ENCODE assay signal across 1 cellular context in genomic region chr17:82332669-82333278, GRCh38.
TF ChIP-seq lines count a peak whose summit lies in the region.

No MANE protein-coding gene starts in this region.

TF ChIP-seq in K562, 482 proteins besides CTCF, POLR2A, EP300 and RAD21 (continued from another document and continues in another):
- TF ChIP-seq C11orf30 (IDR thresholded peaks at IDR 0.05; ENCODE audit: low read depth) (peak; percentile 98), ZNF592 (IDR thresholded peaks at IDR 0.05) (peak; percentile 53), CBX3 (IDR thresholded peaks at IDR 0.05; ENCODE audit: borderline replicate concordance in 1 of 2, low read length in 2 of 2) (no peak), MCM7 (IDR thresholded peaks at IDR 0.05) (no peak), SMAD1 (IDR thresholded peaks at IDR 0.05; ENCODE audit: low read depth, low read length, partially characterized antibody) (no peak), NR2C1 (IDR thresholded peaks at IDR 0.05) (no peak), NR2C1 (tag; IDR thresholded peaks at IDR 0.05) (no peak), ZNF695 (CRISPR knock-in tag; IDR thresholded peaks at IDR 0.05) (no peak), ZNF3 (CRISPR knock-in tag; IDR thresholded peaks at IDR 0.05) (no peak), NR3C1 (CRISPR knock-in tag; IDR thresholded peaks at IDR 0.05) (peak; percentile 23; the same call in 1 of the 2 replicates), ZNF780A (CRISPR knock-in tag; IDR thresholded peaks at IDR 0.05) (no peak), ZNF449 (CRISPR knock-in tag; IDR thresholded peaks at IDR 0.05) (no peak), MYC (IDR thresholded peaks at IDR 0.05; ENCODE audit: low read depth, low read length) (no peak), MYC (CRISPR knock-in tag; IDR thresholded peaks at IDR 0.05; ENCODE audit: borderline replicate concordance, low read depth) (no peak), ZZZ3 (IDR thresholded peaks at IDR 0.05) (no peak), DDX20 (tag; IDR thresholded peaks at IDR 0.05; ENCODE audit: low read depth) (no peak), ZBTB2 (IDR thresholded peaks at IDR 0.05) (no peak), ZNF830 (CRISPR knock-in tag; IDR thresholded peaks at IDR 0.05) (no peak), SMAD4 (CRISPR knock-in tag; conservative IDR thresholded peaks at IDR 0.05) (no peak), THRAP3 (IDR thresholded peaks at IDR 0.05; ENCODE audit: borderline replicate concordance) (no peak), PATZ1 (CRISPR knock-in tag; IDR thresholded peaks at IDR 0.05; ENCODE audit: borderline replicate concordance) (no peak), ARID4B (CRISPR knock-in tag; IDR thresholded peaks at IDR 0.05) (peak; percentile 7; the same call in 1 of the 2 replicates), THRA (IDR thresholded peaks at IDR 0.05) (no peak), ZFX (CRISPR knock-in tag; IDR thresholded peaks at IDR 0.05) (peak; percentile 72), SIX5 (IDR thresholded peaks at IDR 0.05; ENCODE audit: borderline replicate concordance in 1 of 2, insufficient read depth in 1 of 2, low read depth in 1 of 2, low read length in 2 of 2) (no peak), MNT (conservative IDR thresholded peaks at IDR 0.05) (no peak), MBD2 (IDR thresholded peaks at IDR 0.05; ENCODE audit: borderline replicate concordance, low read depth) (no peak), DIDO1 (tag; IDR thresholded peaks at IDR 0.05; ENCODE audit: low read depth) (no peak), MEIS2 (IDR thresholded peaks at IDR 0.05; ENCODE audit: partially characterized antibody) (no peak), RBM14 (IDR thresholded peaks at IDR 0.05; ENCODE audit: borderline replicate concordance, insufficient read depth, low read depth, low read length) (no peak), ID3 (CRISPR knock-in tag; IDR thresholded peaks at IDR 0.05) (no peak), ID3 (tag; IDR thresholded peaks at IDR 0.05) (no peak), ZNF57 (CRISPR knock-in tag; IDR thresholded peaks at IDR 0.05) (no peak), MEF2A (IDR thresholded peaks at IDR 0.05; ENCODE audit: control insufficient read depth, low read depth, low read length) (no peak), FUS (optimal IDR thresholded peaks at IDR 0.05; ENCODE audit: low read depth, low read length) (no peak), TBP (optimal IDR thresholded peaks at IDR 0.05; ENCODE audit: low read depth, low read length) (no peak), ATF4 (CRISPR knock-in tag; IDR thresholded peaks at IDR 0.05) (no peak), MXD1 (CRISPR knock-in tag; IDR thresholded peaks at IDR 0.05; ENCODE audit: borderline replicate concordance, poor library complexity, severe bottlenecking) (no peak), DEAF1 (CRISPR knock-in tag; IDR thresholded peaks at IDR 0.05) (no peak), U2AF2 (optimal IDR thresholded peaks at IDR 0.05; ENCODE audit: low read depth, low read length) (no peak), CBFA2T3 (IDR thresholded peaks at IDR 0.05) (no peak)
